Comparison of ENCODE assay signal across 20 cellular contexts in genomic region chr22:40685406-40685805, GRCh38. TPM values are rescaled to one million over a fixed set of nuclear protein-coding genes. Genes with fewer than 3 reads are reported as not detected.
A peak's percentile ranks its signal among the peaks of the same experiment; 100 is the strongest.
DNase-seq lines count a peak whose midpoint lies in the region; ATAC-seq and TF ChIP-seq lines count a peak whose summit lies in the region.
"Had no signal": no experiment of that assay in that cellular context is flagged by ENCODE, and none has a peak within 500 bp of the region (broad histone marks: within the 10 kb centered on the region; RNA-seq: fewer than 3 reads in every experiment).

No MANE protein-coding gene starts in this region.

- no peak overlapping the region for H3K4ac ChIP-seq in H9 (ENCODE audit: low read depth, low read length)

- peak overlapping the region in 6 of 7 donors; percentile 4 to 84 (median 56) for H3K27ac Mint-ChIP-seq in CD4-positive, alpha-beta memory T cell
- H3K27ac Mint-ChIP-seq in H9 = peak overlapping the region in 1 of 3 experiments; percentile 96; a peak in 2 of 7 replicates
- peak overlapping the region; percentile 74 for H3K27ac Mint-ChIP-seq in activated CD4-positive, alpha-beta memory T cell treated with anti-CD3 and anti-CD28 coated beads, Interleukin-2, amount 10 ng/mL, durations not matched to agents 7 days and 5 days

- TF ChIP-seq CTCF in H9 (conservative IDR thresholded peaks at IDR 0.05) = no peak

- no peak overlapping the region for H2BK20ac ChIP-seq in H9 (ENCODE audit: low read depth, low read length, poor library complexity, severe bottlenecking)

- H3K27me3 ChIP-seq in CD4-positive, alpha-beta memory T cell (ENCODE audit: insufficient read depth, low read length) = no peaks in the 10 kb centered on the region
- H3K27me3 ChIP-seq in H9 (ENCODE audit: insufficient read depth, low read length) = no peaks in the 10 kb centered on the region
- H3K27me3 ChIP-seq in iPS-18a (ENCODE audit: control insufficient read depth, insufficient read depth, low read length) = no peaks in the 10 kb centered on the region

- H3K56ac ChIP-seq in H9 (ENCODE audit: insufficient read length, low read depth, low read length) = no peak overlapping the region

- H3K9me3 Mint-ChIP-seq in CD4-positive, alpha-beta memory T cell = no peaks in the 10 kb centered on the region
- no peaks in the 10 kb centered on the region for H3K9me3 Mint-ChIP-seq in H9
- H3K9me3 Mint-ChIP-seq in activated CD4-positive, alpha-beta memory T cell treated with anti-CD3 and anti-CD28 coated beads, Interleukin-2, amount 10 ng/mL, durations not matched to agents 7 days and 5 days = no peaks in the 10 kb centered on the region

- H2AFZ ChIP-seq in H9 (ENCODE audit: low read length) = no peak overlapping the region
- H2AFZ ChIP-seq: parathyroid adenoma had no signal

- no peak overlapping the region for H3K23ac ChIP-seq in H9 (ENCODE audit: insufficient read length, low read depth, low read length)

- ATAC-seq in GM18858 (IDR thresholded peaks at IDR 0.05; ENCODE audit: unreplicated experiment) = no peak
- ATAC-seq in HG03442 (IDR thresholded peaks at IDR 0.05; ENCODE audit: unreplicated experiment) = no peak
- ATAC-seq in GM19023 (IDR thresholded peaks at IDR 0.05; ENCODE audit: unreplicated experiment) = no peak

- no peak overlapping the region for H2BK12ac ChIP-seq in H9 (ENCODE audit: insufficient read length, low read depth, low read length)

- intact Hi-C loops in CD4-positive, alpha-beta memory T cell (cut with micrococcal nuclease) = no loop called here

- peak overlapping the region in 1 of 2 donors; percentile 11 for H3K4me3 ChIP-seq in CD4-positive, alpha-beta memory T cell (ENCODE audit: low read length in 2 of 2)
- H3K4me3 ChIP-seq in iPS-18a (ENCODE audit: low read length) = peak overlapping the region; percentile 53
- H3K4me3 ChIP-seq: coronary artery, left ventricle myocardium inferior had no signal

- H2BK5ac ChIP-seq in H9 (ENCODE audit: insufficient read length, low read length) = no peak overlapping the region

- CTCF ChIA-PET in CD4-positive, alpha-beta memory T cell (lab: Charles Lee; ENCODE audit: partially characterized antibody) = interaction anchor here (0.8 to 4.5 kb wide), 8 partner anchors 9 to 213 kb away, joined by 3 to 38 read pairs (median 3); partner anchors contain the start of genes ST13 and XPNPEP3
- CTCF ChIA-PET in activated CD4-positive, alpha-beta memory T cell treated with anti-CD3 and anti-CD28 coated beads, Interleukin-2, amount 10 ng/mL, durations not matched to agents 7 days and 5 days (lab: Charles Lee) = interaction anchor here (0.5 to 4.1 kb wide), 3 partner anchors 73 to 214 kb away, joined by 3 to 88 read pairs (median 54); no protein-coding TSS in a partner anchor

- no CpG with 5 or more reads among the region's 3 CpGs for WGBS in H9 (ENCODE audit: extremely low coverage, insufficient read length, low lambda C conversion rate)

- no peak overlapping the region for H2BK120ac ChIP-seq in H9 (ENCODE audit: low read depth, low read length, poor library complexity, severe bottlenecking)

- H4K5ac ChIP-seq in H9 (ENCODE audit: insufficient read length, low read depth, low read length) = no peak overlapping the region

- H3K4me1 ChIP-seq in CD4-positive, alpha-beta memory T cell (ENCODE audit: insufficient read depth, low read length) = peaks cover 15% of the 10 kb centered on the region
- H3K4me1 ChIP-seq in H9 (ENCODE audit: insufficient read depth, low read length) (peaks cover 2% of the 10 kb centered on the region; the same call in 1 of the 2 replicates), iPS-18a (ENCODE audit: control insufficient read depth, low read depth, low read length) (peaks cover 30% of the 10 kb centered on the region)
- H3K4me1 ChIP-seq: parathyroid adenoma had no signal

- H3K9ac ChIP-seq in H9 (ENCODE audit: extremely low read depth, insufficient read length, low read length) (peak overlapping the region; percentile 14), iPS-18a (ENCODE audit: low read length) (no peak overlapping the region)
- H3K9ac ChIP-seq: parathyroid adenoma had no signal

- peaks cover 0 to 5% of the 10 kb centered on the region in 2 donors for H3K27me3 Mint-ChIP-seq in CD4-positive, alpha-beta memory T cell
- peaks cover 4% of the 10 kb centered on the region; the same call in 1 of the 2 replicates for H3K27me3 Mint-ChIP-seq in H9 (ENCODE audit: low read depth)
- peaks cover 8% of the 10 kb centered on the region for H3K27me3 Mint-ChIP-seq in activated CD4-positive, alpha-beta memory T cell treated with anti-CD3 and anti-CD28 coated beads, Interleukin-2, amount 10 ng/mL, durations not matched to agents 7 days and 5 days

- H4K91ac ChIP-seq in H9 (ENCODE audit: insufficient read length, low read depth, low read length) = no peak overlapping the region

- no peaks in the 10 kb centered on the region for H3K36me3 ChIP-seq in CD4-positive, alpha-beta memory T cell (ENCODE audit: insufficient read depth, low read length)
- H3K36me3 ChIP-seq in iPS-18a (ENCODE audit: control insufficient read depth, low read depth, low read length) = no peaks in the 10 kb centered on the region
- H3K36me3 ChIP-seq: left ventricle myocardium inferior had no signal

- H3K79me1 ChIP-seq in H9 (ENCODE audit: insufficient read depth, low read depth, low read length, poor library complexity, severe bottlenecking) = no peaks in the 10 kb centered on the region

- H4K8ac ChIP-seq in H9 (replicated peaks; ENCODE audit: insufficient read length, low read depth, low read length) = no peak overlapping the region

- H3K14ac ChIP-seq in H9 (ENCODE audit: insufficient read depth, low read length) = no peak overlapping the region

- POLR2A ChIA-PET in CD4-positive, alpha-beta memory T cell (lab: Charles Lee; ENCODE audit: partially characterized antibody) = interaction anchor here (0.8 to 4.2 kb wide), 3 partner anchors 26 to 74 kb away, joined by 3 to 63 read pairs (median 6); no protein-coding TSS in a partner anchor
- POLR2A ChIA-PET in activated CD4-positive, alpha-beta memory T cell treated with anti-CD3 and anti-CD28 coated beads, Interleukin-2, amount 10 ng/mL, durations not matched to agents 7 days and 5 days (lab: Charles Lee) = interaction anchor here (1.2 to 1.7 kb wide), 2 partner anchors 153 to 336 kb away, joined by 3 to 6 read pairs; no protein-coding TSS in a partner anchor

- peak overlapping the region; percentile 53 for H3K18ac ChIP-seq in H9 (ENCODE audit: insufficient read length, low read depth, low read length)

- peak overlapping the region; percentile 69 for H2AK5ac ChIP-seq in H9 (ENCODE audit: insufficient read length, low read length)

- H2BK15ac ChIP-seq in H9 (ENCODE audit: low read depth, low read length) = no peak overlapping the region

- H3K27ac ChIP-seq in CD4-positive, alpha-beta memory T cell (ENCODE audit: low read depth, low read length) = peak overlapping the region; percentile 9
- peak overlapping the region; percentile 15 for H3K27ac ChIP-seq in H9 (ENCODE audit: insufficient read length, low read depth, low read length)
- no peak overlapping the region for H3K27ac ChIP-seq in iPS-18a (ENCODE audit: low read length)
- H3K27ac ChIP-seq: coronary artery, epithelial cell of prostate, left ventricle myocardium inferior, parathyroid adenoma had no signal

- peak overlapping the region; percentile 82 for H3K4me2 ChIP-seq in H9 (ENCODE audit: insufficient read depth, insufficient read length, low read length)

- no peaks in the 10 kb centered on the region for H3K9me3 ChIP-seq in CD4-positive, alpha-beta memory T cell (ENCODE audit: control insufficient read depth in 1 of 2, low read length in 2 of 2)
- no peaks in the 10 kb centered on the region for H3K9me3 ChIP-seq in H9 (ENCODE audit: control insufficient read depth, low read depth, low read length)
- H3K9me3 ChIP-seq in iPS-18a (ENCODE audit: control insufficient read depth, low read depth, low read length) = no peaks in the 10 kb centered on the region
- H3K9me3 ChIP-seq: left ventricle myocardium inferior had no signal

- H3K23me2 ChIP-seq in H9 (ENCODE audit: insufficient read length, low read depth, low read length, poor library complexity, severe bottlenecking) = peaks cover 7% of the 10 kb centered on the region

- no peaks in the 10 kb centered on the region for H4K20me1 ChIP-seq in H9 (ENCODE audit: control insufficient read depth, insufficient read depth, insufficient read length)

- H3K4me1 Mint-ChIP-seq in CD4-positive, alpha-beta memory T cell = peaks cover 6 to 24% (median 10%) of the 10 kb centered on the region in 4 donors
- peaks cover 57 to 60% of the 10 kb centered on the region in 2 experiments for H3K4me1 Mint-ChIP-seq in H9
- H3K4me1 Mint-ChIP-seq in activated CD4-positive, alpha-beta memory T cell treated with anti-CD3 and anti-CD28 coated beads, Interleukin-2, amount 10 ng/mL, durations not matched to agents 7 days and 5 days = peaks cover 36% of the 10 kb centered on the region

- H3K4me3 Mint-ChIP-seq in CD4-positive, alpha-beta memory T cell = peak overlapping the region in 7 of 8 donors; percentile 13 to 90 (median 85)
- peak overlapping the region; percentile 61 to 72 for H3K4me3 Mint-ChIP-seq in H9
- peak overlapping the region; percentile 61 for H3K4me3 Mint-ChIP-seq in activated CD4-positive, alpha-beta memory T cell treated with anti-CD3 and anti-CD28 coated beads, Interleukin-2, amount 10 ng/mL, durations not matched to agents 7 days and 5 days

- H3K36me3 Mint-ChIP-seq in CD4-positive, alpha-beta memory T cell = no peaks in the 10 kb centered on the region
- peaks cover 0 to 10% (median 6%) of the 10 kb centered on the region in 3 experiments; a peak in 4 of 7 replicates for H3K36me3 Mint-ChIP-seq in H9 (ENCODE audit: insufficient read depth in 1 of 3, low read depth in 3 of 3)
- no peaks in the 10 kb centered on the region for H3K36me3 Mint-ChIP-seq in activated CD4-positive, alpha-beta memory T cell treated with anti-CD3 and anti-CD28 coated beads, Interleukin-2, amount 10 ng/mL, durations not matched to agents 7 days and 5 days (ENCODE audit: low read depth)

- no peak overlapping the region for H3T11ph ChIP-seq in H9 (ENCODE audit: low read length)

- H3K79me2 ChIP-seq in H9 (ENCODE audit: insufficient read depth, low read length) = no peaks in the 10 kb centered on the region
- H3K79me2 ChIP-seq: parathyroid adenoma had no signal

- DNase-seq in CD4-positive, alpha-beta memory T cell = peak in 3 of 5 donors; percentile 5 to 52 (median 27)
- DNase-seq in H9 (no peak), dedifferentiated amniotic fluid mesenchymal stem cell (ENCODE audit: extremely low spot score) (no peak)
- DNase-seq in activated CD4-positive, alpha-beta memory T cell treated with anti-CD3 and anti-CD28 coated beads, Interleukin-2, amount 10 ng/mL, durations not matched to agents 7 days and 5 days = peak; percentile 40
- DNase-seq: activated CD4-positive, CD25-positive, alpha-beta regulatory T cell treated with anti-CD3 and anti-CD28 coated beads, Interleukin-2, amount 50 U/mL, for 72 hours; foreskin melanocyte; GOT3; left ventricle myocardium inferior; NCI-H2029; NCI-H446; Right ventricle myocardium superior; stimulated activated CD4-positive, alpha-beta T cell treated with anti-CD3 and anti-CD28 coated beads, Interleukin-2, amount 100 ng/mL, for 48 hours had no signal

RNA-seq across cellular contexts. Expression of gene MCHR1, which starts 6.1 kb away (rescaled TPM):
- not detected for total RNA-seq in CD4-positive, alpha-beta memory T cell
- polyA plus RNA-seq in CD4-positive, alpha-beta memory T cell = not detected
- 2.8 and 2.9 TPM in 2 replicates for total RNA-seq in H9 (2021)
- total RNA-seq in activated CD4-positive, alpha-beta memory T cell treated with anti-CD3 and anti-CD28 coated beads, Interleukin-2, amount 10 ng/mL, durations not matched to agents 7 days and 5 days = not detected
- total RNA-seq: T-helper 2 cell treated with Interferon-gamma antibody and Interleukin-4, amounts not matched to agents 100 ng/mL and 5 ng/mL, for 36 hours had no signal

RNA-seq across cellular contexts. Expression of gene MRTFA, which starts 48.9 kb away (rescaled TPM):
- total RNA-seq in CD4-positive, alpha-beta memory T cell = 10 to 100 TPM; 79.1 to 91.6 TPM
- 10 to 100 TPM in 1 of 2 donors, 1 to 10 TPM in 1; 5.3 to 22.7 TPM for polyA plus RNA-seq in CD4-positive, alpha-beta memory T cell
- 38.1 and 44.4 TPM in 2 replicates for total RNA-seq in H9 (2021)
- total RNA-seq in activated CD4-positive, alpha-beta memory T cell treated with anti-CD3 and anti-CD28 coated beads, Interleukin-2, amount 10 ng/mL, durations not matched to agents 7 days and 5 days = 10 to 100 TPM; 58.5 to 61.5 TPM

Comparison
In these comparisons a context has a peak if more than half of its experiments do, and no peak if none do; other contexts are left out.
1. DNase-seq: peak in CD4-positive, alpha-beta memory T cell (3 of 5) and activated CD4-positive, alpha-beta memory T cell treated with anti-CD3 and anti-CD28 coated beads, Interleukin-2, amount 10 ng/mL, durations not matched to agents 7 days and 5 days (single experiment); none in H9 (single experiment) and dedifferentiated amniotic fluid mesenchymal stem cell (single experiment).
2. Peak in every context shown above with its lines, with median percentiles within 50 percentile points of each other: H3K4me3 Mint-ChIP-seq.